ENCODE assay signal across 9 cellular contexts in genomic region chr1:31062867-31063380, GRCh38. TPM values are rescaled to one million over a fixed set of nuclear protein-coding genes. Genes with fewer than 3 reads are reported as not detected.
DNase-seq lines count a peak whose midpoint lies in the region; ATAC-seq, FAIRE-seq and TF ChIP-seq lines count a peak whose summit lies in the region.
"Had no signal": no experiment of that assay in that cellular context is flagged by ENCODE, and none has a peak within 500 bp of the region (broad histone marks: within the 10 kb centered on the region; RNA-seq: fewer than 3 reads in every experiment).

No MANE protein-coding gene starts in this region.

- DNase-seq in T-helper 1 cell (no peak), foreskin keratinocyte (no peak), smooth muscle cell (lab: John Stamatoyannopoulos, UW; ENCODE audit: unreplicated experiment) (no peak), H54 (ENCODE audit: insufficient read length, low spot score) (no peak)
- no peak for DNase-seq in activated CD4-positive, alpha-beta memory T cell treated with anti-CD3 and anti-CD28 coated beads, Interleukin-2, amount 10 ng/mL, durations not matched to agents 7 days and 5 days
- DNase-seq: NCI-H2081 treated with DMSO at 0.1 percent for 48 hours had no signal

- WGBS in smooth muscle cell (ENCODE audit: low lambda C conversion rate), result 78% methylated on average over 4 of the region's 4 CpGs

- H2AFZ ChIP-seq in smooth muscle cell (ENCODE audit: low read depth), result no peak overlapping the region

- H3K4me3 Mint-ChIP-seq in T-helper 1 cell treated with Interleukin-12 subunit alpha and Interleukin-12 subunit beta and Interleukin-4 antibody, amounts not matched to agents 30 μg/mL and 1 μg/mL, for 36 hours, result peak overlapping the region; percentile 98
- H3K4me3 Mint-ChIP-seq in activated CD4-positive, alpha-beta memory T cell treated with anti-CD3 and anti-CD28 coated beads, Interleukin-2, amount 10 ng/mL, durations not matched to agents 7 days and 5 days, result peak overlapping the region; percentile 96

- H3K36me3 ChIP-seq in smooth muscle cell (ENCODE audit: low read depth), result peaks cover 4% of the 10 kb centered on the region

- POLR2A ChIA-PET in activated CD4-positive, alpha-beta memory T cell treated with anti-CD3 and anti-CD28 coated beads, Interleukin-2, amount 10 ng/mL, durations not matched to agents 7 days and 5 days (lab: Charles Lee), result interaction anchor here (1.1 to 2.8 kb wide), 4 partner anchors 9 to 233 kb away, joined by 3 to 10 read pairs (median 7); partner anchors contain the start of genes SNRNP40 and ZCCHC17

- peaks cover 19% of the 10 kb centered on the region for H3K36me3 Mint-ChIP-seq in T-helper 1 cell treated with Interleukin-12 subunit alpha and Interleukin-12 subunit beta and Interleukin-4 antibody, amounts not matched to agents 30 μg/mL and 1 μg/mL, for 36 hours (ENCODE audit: low read depth)
- peaks cover 41% of the 10 kb centered on the region for H3K36me3 Mint-ChIP-seq in activated CD4-positive, alpha-beta memory T cell treated with anti-CD3 and anti-CD28 coated beads, Interleukin-2, amount 10 ng/mL, durations not matched to agents 7 days and 5 days (ENCODE audit: low read depth)

- ATAC-seq in foreskin keratinocyte, result no peak
- ATAC-seq in HG03565 (IDR thresholded peaks at IDR 0.05; ENCODE audit: unreplicated experiment), result no peak
- ATAC-seq in HG03108 (IDR thresholded peaks at IDR 0.05; ENCODE audit: unreplicated experiment), result no peak

- H3K9me3 ChIP-seq in smooth muscle cell (replicated peaks; ENCODE audit: low read depth), result no peaks in the 10 kb centered on the region

- peaks cover 75% of the 10 kb centered on the region for H3K79me2 ChIP-seq in smooth muscle cell (ENCODE audit: low read depth)

- H3K27me3 Mint-ChIP-seq in T-helper 1 cell treated with Interleukin-12 subunit alpha and Interleukin-12 subunit beta and Interleukin-4 antibody, amounts not matched to agents 30 μg/mL and 1 μg/mL, for 36 hours (ENCODE audit: low read depth), result no peaks in the 10 kb centered on the region
- H3K27me3 Mint-ChIP-seq in activated CD4-positive, alpha-beta memory T cell treated with anti-CD3 and anti-CD28 coated beads, Interleukin-2, amount 10 ng/mL, durations not matched to agents 7 days and 5 days, result no peaks in the 10 kb centered on the region

- TF ChIP-seq CTCF in foreskin keratinocyte (conservative IDR thresholded peaks at IDR 0.05) (no peak), smooth muscle cell (IDR thresholded peaks at IDR 0.05; ENCODE audit: borderline replicate concordance, insufficient read depth, poor library complexity, severe bottlenecking) (no peak)

- peaks cover 65% of the 10 kb centered on the region for H4K20me1 ChIP-seq in smooth muscle cell (ENCODE audit: low read depth)

- H3K4me1 ChIP-seq in foreskin keratinocyte (peaks cover 9% of the 10 kb centered on the region), smooth muscle cell (ENCODE audit: low read depth) (peaks cover 18% of the 10 kb centered on the region)

- H3K9me3 Mint-ChIP-seq in T-helper 1 cell treated with Interleukin-12 subunit alpha and Interleukin-12 subunit beta and Interleukin-4 antibody, amounts not matched to agents 30 μg/mL and 1 μg/mL, for 36 hours, result no peaks in the 10 kb centered on the region
- H3K9me3 Mint-ChIP-seq in activated CD4-positive, alpha-beta memory T cell treated with anti-CD3 and anti-CD28 coated beads, Interleukin-2, amount 10 ng/mL, durations not matched to agents 7 days and 5 days, result no peaks in the 10 kb centered on the region

- H3F3A ChIP-seq in smooth muscle cell (ENCODE audit: low read depth), result no peaks in the 10 kb centered on the region

- H3K27me3 ChIP-seq in foreskin keratinocyte, result no peaks in the 10 kb centered on the region
- H3K27me3 ChIP-seq in smooth muscle cell (ENCODE audit: low read depth), result no peaks in the 10 kb centered on the region

- H3K27ac Mint-ChIP-seq in T-helper 1 cell treated with Interleukin-12 subunit alpha and Interleukin-12 subunit beta and Interleukin-4 antibody, amounts not matched to agents 30 μg/mL and 1 μg/mL, for 36 hours, result peak overlapping the region; percentile 5
- peak overlapping the region; percentile 7 for H3K27ac Mint-ChIP-seq in activated CD4-positive, alpha-beta memory T cell treated with anti-CD3 and anti-CD28 coated beads, Interleukin-2, amount 10 ng/mL, durations not matched to agents 7 days and 5 days

- FAIRE-seq in H54 (lab: Jason Lieb, UNC), result no peak

- CTCF ChIA-PET in activated CD4-positive, alpha-beta memory T cell treated with anti-CD3 and anti-CD28 coated beads, Interleukin-2, amount 10 ng/mL, durations not matched to agents 7 days and 5 days (lab: Charles Lee), result no interaction called here

- TF ChIP-seq POLR2A in H54 (IDR thresholded peaks at IDR 0.05; ENCODE audit: low read depth, low read length), result no peak

- H3K27ac ChIP-seq in foreskin keratinocyte (peak overlapping the region; percentile 93), smooth muscle cell (ENCODE audit: low read depth) (peak overlapping the region; percentile 92)

- H3K4me3 ChIP-seq in smooth muscle cell, result peak overlapping the region; percentile 75

- peak overlapping the region; percentile 96 for H3K9ac ChIP-seq in smooth muscle cell (ENCODE audit: low read depth)

- peak overlapping the region; percentile 90 for H3K4me2 ChIP-seq in smooth muscle cell

- peaks cover 29% of the 10 kb centered on the region for H3K4me1 Mint-ChIP-seq in T-helper 1 cell treated with Interleukin-12 subunit alpha and Interleukin-12 subunit beta and Interleukin-4 antibody, amounts not matched to agents 30 μg/mL and 1 μg/mL, for 36 hours (ENCODE audit: low read depth)
- H3K4me1 Mint-ChIP-seq in activated CD4-positive, alpha-beta memory T cell treated with anti-CD3 and anti-CD28 coated beads, Interleukin-2, amount 10 ng/mL, durations not matched to agents 7 days and 5 days, result peaks cover 43% of the 10 kb centered on the region

RNA-seq across cellular contexts. Expression of gene PUM1, which starts 2.6 kb away (rescaled TPM):
- 10 to 100 TPM; 86.8 to 87.4 TPM for total RNA-seq in activated CD4-positive, alpha-beta memory T cell treated with anti-CD3 and anti-CD28 coated beads, Interleukin-2, amount 10 ng/mL, durations not matched to agents 7 days and 5 days
- total RNA-seq in foreskin keratinocyte (54.5 and 56.6 TPM in 2 replicates), smooth muscle cell (78.2 and 79.6 TPM in 2 replicates)
- polyA plus RNA-seq in foreskin keratinocyte (10.4 and 11.7 TPM in 2 replicates), smooth muscle cell (49.0 and 54.0 TPM in 2 replicates)
